In genomic region chr10:62021116-62021515, GRCh38 we compare ENCODE assay signal across 2 cellular contexts.
TF ChIP-seq lines count a peak whose summit lies in the region.

No MANE protein-coding gene starts in this region.

TF ChIP-seq in HepG2, 621 proteins besides CTCF, POLR2A, EP300 and RAD21 (continued from another document):
- TF ChIP-seq ZBTB49 (CRISPR knock-in tag; IDR thresholded peaks at IDR 0.05; ENCODE audit: borderline replicate concordance): no peak
- TF ChIP-seq ZNF891 (CRISPR knock-in tag; IDR thresholded peaks at IDR 0.05): no peak
- TF ChIP-seq, protein P1, sequence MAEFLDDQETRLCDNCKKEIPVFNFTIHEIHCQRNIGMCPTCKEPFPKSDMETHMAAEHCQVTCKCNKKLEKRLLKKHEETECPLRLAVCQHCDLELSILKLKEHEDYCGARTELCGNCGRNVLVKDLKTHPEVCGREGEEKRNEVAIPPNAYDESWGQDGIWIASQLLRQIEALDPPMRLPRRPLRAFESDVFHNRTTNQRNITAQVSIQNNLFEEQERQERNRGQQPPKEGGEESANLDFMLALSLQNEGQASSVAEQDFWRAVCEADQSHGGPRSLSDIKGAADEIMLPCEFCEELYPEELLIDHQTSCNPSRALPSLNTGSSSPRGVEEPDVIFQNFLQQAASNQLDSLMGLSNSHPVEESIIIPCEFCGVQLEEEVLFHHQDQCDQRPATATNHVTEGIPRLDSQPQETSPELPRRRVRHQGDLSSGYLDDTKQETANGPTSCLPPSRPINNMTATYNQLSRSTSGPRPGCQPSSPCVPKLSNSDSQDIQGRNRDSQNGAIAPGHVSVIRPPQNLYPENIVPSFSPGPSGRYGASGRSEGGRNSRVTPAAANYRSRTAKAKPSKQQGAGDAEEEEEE (CRISPR knock-in tag; IDR thresholded peaks at IDR 0.05; ENCODE audit: borderline replicate concordance): no peak
- no peak for TF ChIP-seq ELF1 (CRISPR knock-in tag; IDR thresholded peaks at IDR 0.05)
- no peak for TF ChIP-seq ZNF263 (CRISPR knock-in tag; IDR thresholded peaks at IDR 0.05)
- no peak for TF ChIP-seq ZNF766 (CRISPR knock-in tag; IDR thresholded peaks at IDR 0.05; ENCODE audit: borderline replicate concordance)
- TF ChIP-seq GATAD1 (CRISPR knock-in tag; IDR thresholded peaks at IDR 0.05): no peak
- TF ChIP-seq FUBP1 (CRISPR knock-in tag; IDR thresholded peaks at IDR 0.05; ENCODE audit: borderline replicate concordance): no peak
TF ChIP-seq in HepG2: peak in this region for 0.

TF ChIP-seq in WTC11, 78 proteins besides CTCF, POLR2A, EP300 and RAD21 (continued from another document):
- TF ChIP-seq FOXP4 (CRISPR knock-in tag; IDR thresholded peaks at IDR 0.05) (no peak), ATF2 (CRISPR knock-in tag; IDR thresholded peaks at IDR 0.05; ENCODE audit: borderline replicate concordance, low read depth) (no peak), ZNF138 (CRISPR knock-in tag; conservative IDR thresholded peaks at IDR 0.05) (no peak), FOXP1 (CRISPR knock-in tag; IDR thresholded peaks at IDR 0.05; ENCODE audit: borderline replicate concordance) (no peak), AFF4 (CRISPR knock-in tag; IDR thresholded peaks at IDR 0.05; ENCODE audit: borderline replicate concordance) (no peak), SMAD4 (CRISPR knock-in tag; IDR thresholded peaks at IDR 0.05) (no peak)
- TF ChIP-seq, protein P2, sequence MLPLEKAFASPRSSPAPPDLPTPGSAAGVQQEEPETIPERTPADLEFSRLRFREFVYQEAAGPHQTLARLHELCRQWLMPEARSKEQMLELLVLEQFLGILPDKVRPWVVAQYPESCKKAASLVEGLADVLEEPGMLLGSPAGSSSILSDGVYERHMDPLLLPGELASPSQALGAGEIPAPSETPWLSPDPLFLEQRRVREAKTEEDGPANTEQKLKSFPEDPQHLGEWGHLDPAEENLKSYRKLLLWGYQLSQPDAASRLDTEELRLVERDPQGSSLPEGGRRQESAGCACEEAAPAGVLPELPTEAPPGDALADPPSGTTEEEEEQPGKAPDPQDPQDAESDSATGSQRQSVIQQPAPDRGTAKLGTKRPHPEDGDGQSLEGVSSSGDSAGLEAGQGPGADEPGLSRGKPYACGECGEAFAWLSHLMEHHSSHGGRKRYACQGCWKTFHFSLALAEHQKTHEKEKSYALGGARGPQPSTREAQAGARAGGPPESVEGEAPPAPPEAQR (CRISPR knock-in tag; IDR thresholded peaks at IDR 0.05): no peak
- TF ChIP-seq, protein P3, sequence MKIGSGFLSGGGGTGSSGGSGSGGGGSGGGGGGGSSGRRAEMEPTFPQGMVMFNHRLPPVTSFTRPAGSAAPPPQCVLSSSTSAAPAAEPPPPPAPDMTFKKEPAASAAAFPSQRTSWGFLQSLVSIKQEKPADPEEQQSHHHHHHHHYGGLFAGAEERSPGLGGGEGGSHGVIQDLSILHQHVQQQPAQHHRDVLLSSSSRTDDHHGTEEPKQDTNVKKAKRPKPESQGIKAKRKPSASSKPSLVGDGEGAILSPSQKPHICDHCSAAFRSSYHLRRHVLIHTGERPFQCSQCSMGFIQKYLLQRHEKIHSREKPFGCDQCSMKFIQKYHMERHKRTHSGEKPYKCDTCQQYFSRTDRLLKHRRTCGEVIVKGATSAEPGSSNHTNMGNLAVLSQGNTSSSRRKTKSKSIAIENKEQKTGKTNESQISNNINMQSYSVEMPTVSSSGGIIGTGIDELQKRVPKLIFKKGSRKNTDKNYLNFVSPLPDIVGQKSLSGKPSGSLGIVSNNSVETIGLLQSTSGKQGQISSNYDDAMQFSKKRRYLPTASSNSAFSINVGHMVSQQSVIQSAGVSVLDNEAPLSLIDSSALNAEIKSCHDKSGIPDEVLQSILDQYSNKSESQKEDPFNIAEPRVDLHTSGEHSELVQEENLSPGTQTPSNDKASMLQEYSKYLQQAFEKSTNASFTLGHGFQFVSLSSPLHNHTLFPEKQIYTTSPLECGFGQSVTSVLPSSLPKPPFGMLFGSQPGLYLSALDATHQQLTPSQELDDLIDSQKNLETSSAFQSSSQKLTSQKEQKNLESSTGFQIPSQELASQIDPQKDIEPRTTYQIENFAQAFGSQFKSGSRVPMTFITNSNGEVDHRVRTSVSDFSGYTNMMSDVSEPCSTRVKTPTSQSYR (CRISPR knock-in tag; IDR thresholded peaks at IDR 0.05): no peak
TF ChIP-seq in WTC11: peak in this region for 0.
